In genomic region chrX:49232525-49232924, GRCh38 we compare ENCODE assay signal across 19 cellular contexts. TPM values are rescaled to one million over a fixed set of nuclear protein-coding genes. Genes with fewer than 3 reads are reported as not detected.
DNase-seq lines count a peak whose midpoint lies in the region; ATAC-seq and TF ChIP-seq lines count a peak whose summit lies in the region.
"Had no signal": no experiment of that assay in that cellular context is flagged by ENCODE, and none has a peak within 500 bp of the region (broad histone marks: within the 10 kb centered on the region; RNA-seq: fewer than 3 reads in every experiment).

No MANE protein-coding gene starts in this region.

- H3K36me3 Mint-ChIP-seq in natural killer cell: no peaks in the 10 kb centered on the region
- H3K36me3 Mint-ChIP-seq in natural killer cell treated with Interleukin-12 subunit alpha and Interleukin-12 subunit beta and Interleukin-15 and Interleukin-18, amount 100 ng/mL, for 72 hours: no peaks in the 10 kb centered on the region
- peaks cover 20% of the 10 kb centered on the region for H3K36me3 Mint-ChIP-seq in activated T-helper 17 cell treated with anti-CD3 and anti-CD28 coated beads, Interleukin-2, amount 50 U/mL, for 72 hours (ENCODE audit: low read depth)
- H3K36me3 Mint-ChIP-seq in memory B cell: no peaks in the 10 kb centered on the region
- H3K36me3 Mint-ChIP-seq: CD14-positive monocyte had no signal

- no peak overlapping the region for H3K4me3 ChIP-seq in breast epithelium
- no peak overlapping the region for H3K4me3 ChIP-seq in heart left ventricle
- H3K4me3 ChIP-seq: MG63, SJSA1 had no signal

- H3K27me3 Mint-ChIP-seq in natural killer cell (ENCODE audit: low read depth in 2 of 2) (no peaks in the 10 kb centered on the region), memory B cell (no peaks in the 10 kb centered on the region)
- peaks cover 0 to 5% of the 10 kb centered on the region in 2 donors for H3K27me3 Mint-ChIP-seq in natural killer cell treated with Interleukin-12 subunit alpha and Interleukin-12 subunit beta and Interleukin-15 and Interleukin-18, amount 100 ng/mL, for 72 hours
- no peaks in the 10 kb centered on the region for H3K27me3 Mint-ChIP-seq in activated T-helper 17 cell treated with anti-CD3 and anti-CD28 coated beads, Interleukin-2, amount 50 U/mL, for 72 hours

- H3K27ac ChIP-seq in breast epithelium (no peak overlapping the region), heart left ventricle (no peak overlapping the region)
- H3K27ac ChIP-seq: SJSA1 had no signal

- H3K4me1 Mint-ChIP-seq in natural killer cell (peaks cover 11 to 43% of the 10 kb centered on the region in 2 donors), memory B cell (peaks cover 12% of the 10 kb centered on the region)
- H3K4me1 Mint-ChIP-seq in natural killer cell treated with Interleukin-12 subunit alpha and Interleukin-12 subunit beta and Interleukin-15 and Interleukin-18, amount 100 ng/mL, for 72 hours (ENCODE audit: low read depth in 2 of 2): peaks cover 18 to 21% of the 10 kb centered on the region in 2 donors
- peaks cover 11% of the 10 kb centered on the region for H3K4me1 Mint-ChIP-seq in activated T-helper 17 cell treated with anti-CD3 and anti-CD28 coated beads, Interleukin-2, amount 50 U/mL, for 72 hours

- DNase-seq in natural killer cell (no peak), memory B cell (ENCODE audit: low spot score in 2 of 2) (no peak), breast epithelium (ENCODE audit: low spot score in 2 of 2) (no peak), heart left ventricle (no peak), NCI-H226 (no peak)
- DNase-seq in natural killer cell treated with Interleukin-12 subunit alpha and Interleukin-12 subunit beta and Interleukin-15 and Interleukin-18, amount 100 ng/mL, for 72 hours (ENCODE audit: low spot score): no peak
- DNase-seq: BE2C, DMS153, KG1, MG63, NCI-H2029 treated with DMSO at 0.1 percent for 48 hours, NCI-H526 treated with DMSO at 0.1 percent for 48 hours, Right ventricle myocardium superior, RPMI8226 had no signal

- H3K27ac Mint-ChIP-seq in natural killer cell (no peak overlapping the region), memory B cell (peak overlapping the region; percentile 56)
- peak overlapping the region in 1 of 2 donors; percentile 14 for H3K27ac Mint-ChIP-seq in natural killer cell treated with Interleukin-12 subunit alpha and Interleukin-12 subunit beta and Interleukin-15 and Interleukin-18, amount 100 ng/mL, for 72 hours
- no peak overlapping the region for H3K27ac Mint-ChIP-seq in activated T-helper 17 cell treated with anti-CD3 and anti-CD28 coated beads, Interleukin-2, amount 50 U/mL, for 72 hours
- H3K27ac Mint-ChIP-seq: CD14-positive monocyte had no signal

- WGBS in heart left ventricle, 4 donors: 81 to 98% (median 87%) methylated on average over 2 of the region's 2 CpGs

- intact Hi-C loops in natural killer cell (cut with micrococcal nuclease): no loop called here
- intact Hi-C loops in breast epithelium (cut with DNase I; ENCODE audit: low total_unique reads): no loop called here
- intact Hi-C loops in heart left ventricle (cut with DNase I): no loop called here

- TF ChIP-seq POLR2A in breast epithelium (IDR thresholded peaks at IDR 0.05) (no peak), heart left ventricle (IDR thresholded peaks at IDR 0.05) (no peak)

- H3K27me3 ChIP-seq in breast epithelium (peaks cover 0 to 5% of the 10 kb centered on the region in 2 donors), heart left ventricle (no peaks in the 10 kb centered on the region)
- H3K27me3 ChIP-seq: BE2C, MG63, SJSA1 had no signal

- H3K9me3 ChIP-seq in breast epithelium: no peaks in the 10 kb centered on the region
- H3K9me3 ChIP-seq in heart left ventricle: no peaks in the 10 kb centered on the region
- H3K9me3 ChIP-seq: BE2C, MG63, SJSA1 had no signal

- H3K4me3 Mint-ChIP-seq in natural killer cell (peak overlapping the region; percentile 29), memory B cell (no peak overlapping the region)
- H3K4me3 Mint-ChIP-seq in natural killer cell treated with Interleukin-12 subunit alpha and Interleukin-12 subunit beta and Interleukin-15 and Interleukin-18, amount 100 ng/mL, for 72 hours: no peak overlapping the region
- peak overlapping the region; percentile 72 for H3K4me3 Mint-ChIP-seq in activated T-helper 17 cell treated with anti-CD3 and anti-CD28 coated beads, Interleukin-2, amount 50 U/mL, for 72 hours
- H3K4me3 Mint-ChIP-seq: CD14-positive monocyte had no signal

- H3K4me1 ChIP-seq in breast epithelium: no peaks in the 10 kb centered on the region
- peaks cover 0 to 10% (median 1%) of the 10 kb centered on the region in 12 donors for H3K4me1 ChIP-seq in heart left ventricle
- H3K4me1 ChIP-seq: BE2C, SJSA1 had no signal

- H3K9me3 Mint-ChIP-seq in natural killer cell (no peaks in the 10 kb centered on the region), memory B cell (no peaks in the 10 kb centered on the region)
- H3K9me3 Mint-ChIP-seq in natural killer cell treated with Interleukin-12 subunit alpha and Interleukin-12 subunit beta and Interleukin-15 and Interleukin-18, amount 100 ng/mL, for 72 hours: no peaks in the 10 kb centered on the region
- H3K9me3 Mint-ChIP-seq in activated T-helper 17 cell treated with anti-CD3 and anti-CD28 coated beads, Interleukin-2, amount 50 U/mL, for 72 hours: no peaks in the 10 kb centered on the region

- no peaks in the 10 kb centered on the region for H3K36me3 ChIP-seq in breast epithelium
- H3K36me3 ChIP-seq in heart left ventricle: no peaks in the 10 kb centered on the region
- H3K36me3 ChIP-seq: BE2C, MG63, SJSA1 had no signal

- no peak for ATAC-seq in natural killer cell
- no peak for ATAC-seq in natural killer cell treated with Interleukin-12 subunit alpha and Interleukin-12 subunit beta and Interleukin-15 and Interleukin-18, amount 100 ng/mL, for 72 hours
- ATAC-seq in activated T-helper 17 cell treated with anti-CD3 and anti-CD28 coated beads, Interleukin-2, amount 50 U/mL, for 72 hours (replicated peaks): no peak
- ATAC-seq in memory B cell (ENCODE audit: low read depth): no peak
- no peak for ATAC-seq in heart left ventricle
- ATAC-seq: HCT116 had no signal

- TF ChIP-seq CTCF in natural killer cell (IDR thresholded peaks at IDR 0.05) (no peak), breast epithelium (IDR thresholded peaks at IDR 0.05) (no peak), heart left ventricle (IDR thresholded peaks at IDR 0.05) (no peak)

RNA-seq across cellular contexts. Expression of gene CACNA1F, which starts 0.6 kb away (rescaled TPM):
- total RNA-seq in natural killer cell (1 to 10 TPM in 1 of 3 donors, under 1 TPM in 2; 0.48 to 1.1 (median 0.66) TPM), breast epithelium (1 to 10 TPM in 1 of 3 donors, under 1 TPM in 2; 0.48 to 1.8 (median 0.66) TPM), heart left ventricle (under 1 TPM in 6 of 9 donors, not detected in 3; 0.06 to 0.37 (median 0.09) TPM)
- under 1 TPM in 1 of 2 donors, not detected in 1; 0.14 TPM for total RNA-seq in natural killer cell treated with Interleukin-12 subunit alpha and Interleukin-12 subunit beta and Interleukin-15 and Interleukin-18, amount 100 ng/mL, for 72 hours
- total RNA-seq in activated T-helper 17 cell treated with anti-CD3 and anti-CD28 coated beads, Interleukin-2, amount 50 U/mL, for 72 hours: 1 to 10 TPM in 1 of 2 donors, under 1 TPM in 1; 0.82 to 6.2 TPM
- polyA plus RNA-seq in heart left ventricle: under 1 TPM; 0.04 TPM
- total RNA-seq: H4, SJSA1 had no signal
- polyA plus RNA-seq: CD14-positive monocyte had no signal

RNA-seq across cellular contexts. Expression of gene CCDC22, which starts 2.7 kb away (rescaled TPM):
- total RNA-seq in natural killer cell (10 to 100 TPM; 19.6 to 22.8 (median 22.1) TPM), breast epithelium (10 to 100 TPM; 12.8 to 14.5 (median 13.1) TPM), heart left ventricle (10 to 100 TPM in 8 of 9 donors, 1 to 10 TPM in 1; 9.6 to 13.4 (median 10.9) TPM)
- 10 to 100 TPM; 25.6 to 25.7 TPM for total RNA-seq in natural killer cell treated with Interleukin-12 subunit alpha and Interleukin-12 subunit beta and Interleukin-15 and Interleukin-18, amount 100 ng/mL, for 72 hours
- 10 to 100 TPM; 21.7 to 33.0 TPM for total RNA-seq in activated T-helper 17 cell treated with anti-CD3 and anti-CD28 coated beads, Interleukin-2, amount 50 U/mL, for 72 hours
- 10 to 100 TPM in 1 of 2 donors, 1 to 10 TPM in 1; 6.5 to 14.9 TPM for polyA plus RNA-seq in heart left ventricle

RNA-seq across cellular contexts. Expression of gene FOXP3, which starts 32.0 kb away (rescaled TPM):
- total RNA-seq in natural killer cell (under 1 TPM; 0.09 to 0.32 (median 0.20) TPM), breast epithelium (under 1 TPM in 1 of 3 donors, not detected in 2; 0.16 TPM), heart left ventricle (1 to 10 TPM in 1 of 9 donors, not detected in 8; 1.4 TPM)
- total RNA-seq in natural killer cell treated with Interleukin-12 subunit alpha and Interleukin-12 subunit beta and Interleukin-15 and Interleukin-18, amount 100 ng/mL, for 72 hours: under 1 TPM; 0.55 to 0.78 TPM
- total RNA-seq in activated T-helper 17 cell treated with anti-CD3 and anti-CD28 coated beads, Interleukin-2, amount 50 U/mL, for 72 hours: 100 to 1,000 TPM in 1 of 2 donors, 10 to 100 TPM in 1; 80.4 to 109 TPM
- polyA plus RNA-seq in heart left ventricle: under 1 TPM in 1 of 2 donors, not detected in 1; 0.11 TPM
- total RNA-seq: H4, Right ventricle myocardium superior, SJSA1 had no signal

RNA-seq across cellular contexts. Expression of gene SYP, which starts 32.5 kb away (rescaled TPM):
- total RNA-seq in natural killer cell (1 to 10 TPM in 1 of 3 donors, under 1 TPM in 2; 0.36 to 1.0 (median 0.80) TPM), breast epithelium (1 to 10 TPM; 1.0 to 2.7 (median 1.3) TPM), heart left ventricle (1 to 10 TPM in 6 of 9 donors, under 1 TPM in 3; 0.49 to 2.7 (median 1.1) TPM)
- 1 to 10 TPM in 1 of 2 donors, under 1 TPM in 1; 0.84 to 1.7 TPM for total RNA-seq in natural killer cell treated with Interleukin-12 subunit alpha and Interleukin-12 subunit beta and Interleukin-15 and Interleukin-18, amount 100 ng/mL, for 72 hours
- total RNA-seq in activated T-helper 17 cell treated with anti-CD3 and anti-CD28 coated beads, Interleukin-2, amount 50 U/mL, for 72 hours: 10 to 100 TPM; 16.6 to 53.4 TPM
- polyA plus RNA-seq in heart left ventricle: 1 to 10 TPM; 1.3 to 3.7 TPM

RNA-seq across cellular contexts. Expression of gene PPP1R3F, which starts 37.1 kb away (rescaled TPM):
- total RNA-seq in natural killer cell (1 to 10 TPM; 2.9 to 4.3 (median 3.6) TPM), breast epithelium (1 to 10 TPM; 5.9 to 7.9 (median 7.2) TPM), heart left ventricle (10 to 100 TPM; 14.4 to 28.4 (median 22.6) TPM)
- 1 to 10 TPM; 3.4 to 3.8 TPM for total RNA-seq in natural killer cell treated with Interleukin-12 subunit alpha and Interleukin-12 subunit beta and Interleukin-15 and Interleukin-18, amount 100 ng/mL, for 72 hours
- 1 to 10 TPM; 6.6 to 8.8 TPM for total RNA-seq in activated T-helper 17 cell treated with anti-CD3 and anti-CD28 coated beads, Interleukin-2, amount 50 U/mL, for 72 hours
- polyA plus RNA-seq in heart left ventricle: 10 to 100 TPM; 13.9 to 31.7 TPM

Comparison
In these comparisons a context has a peak if more than half of its experiments do, and no peak if none do; other contexts are left out.
1. H3K4me3 Mint-ChIP-seq: peak in natural killer cell (single experiment) and activated T-helper 17 cell treated with anti-CD3 and anti-CD28 coated beads, Interleukin-2, amount 50 U/mL, for 72 hours (single experiment); none in natural killer cell treated with Interleukin-12 subunit alpha and Interleukin-12 subunit beta and Interleukin-15 and Interleukin-18, amount 100 ng/mL, for 72 hours (single experiment) and memory B cell (single experiment).
2. RNA of gene FOXP3, which starts 32.0 kb away (total RNA-seq): 80.4 to 109 TPM in activated T-helper 17 cell treated with anti-CD3 and anti-CD28 coated beads, Interleukin-2, amount 50 U/mL, for 72 hours; 0.55 to 0.78 TPM in natural killer cell treated with Interleukin-12 subunit alpha and Interleukin-12 subunit beta and Interleukin-15 and Interleukin-18, amount 100 ng/mL, for 72 hours, 0.09 to 0.32 TPM in natural killer cell, 0.16 TPM in breast epithelium and 1.4 TPM in heart left ventricle; every median in the first group is over 10 times any median in the second.